ENCODE assay signal across 35 cellular contexts in the genomic region with DNA sequence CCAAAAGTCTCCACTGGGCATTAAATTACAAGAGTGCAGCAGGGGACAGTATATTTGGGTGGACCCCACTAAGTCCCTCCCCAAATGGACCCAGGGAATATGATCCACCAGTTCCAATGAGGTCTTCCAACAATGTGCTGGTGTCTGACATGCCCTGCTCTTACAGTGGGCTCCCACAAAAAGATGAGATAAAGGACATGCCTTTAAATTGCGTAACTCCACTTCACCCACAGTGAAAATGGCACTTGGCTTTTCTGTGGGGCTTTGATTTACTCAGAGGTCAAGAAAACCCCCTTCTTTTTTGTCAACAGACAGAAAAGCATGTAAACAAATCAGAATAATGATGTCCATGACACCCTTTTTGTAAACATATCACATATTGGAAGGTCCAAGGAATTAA.
"Had no signal": no experiment of that assay in that cellular context is flagged by ENCODE, and none has a peak within 500 bp of the region (broad histone marks: within the 10 kb centered on the region; RNA-seq: fewer than 3 reads in every experiment).

No MANE protein-coding gene starts in this region.

- DNase-seq: activated CD4-positive, alpha-beta memory T cell treated with anti-CD3 and anti-CD28 coated beads for 36 hours; activated CD4-positive, alpha-beta T cell treated with anti-CD3 and anti-CD28 coated beads for 36 hours; activated CD4-positive, alpha-beta T cell treated with anti-CD3 and anti-CD28 coated beads, Interleukin-2, amount 10 ng/mL, durations not matched to agents 24 days and 14 days; activated CD4-positive, CD25-positive, alpha-beta regulatory T cell; activated CD4-positive, CD25-positive, alpha-beta regulatory T cell treated with anti-CD3 and anti-CD28 coated beads, Interleukin-2, amount 50 U/mL, for 72 hours; activated CD8-positive, alpha-beta memory T cell treated with anti-CD3 and anti-CD28 coated beads, Interleukin-2, amount 10 ng/mL, durations not matched to agents 7 days and 5 days; activated CD8-positive, alpha-beta memory T cell treated with anti-CD3 and anti-CD28 coated beads, Interleukin-2, amount 50 U/mL, for 4 hours; activated CD8-positive, alpha-beta T cell treated with anti-CD3 and anti-CD28 coated beads, Interleukin-2, amount 10 ng/mL, durations not matched to agents 7 days and 5 days; activated effector memory CD4-positive, alpha-beta T cell treated with anti-CD3 and anti-CD28 coated beads, Interleukin-2, amount 50 U/mL, for 16 hours; activated naive CD4-positive, alpha-beta T cell treated with anti-CD3 and anti-CD28 coated beads for 36 hours; activated naive CD8-positive, alpha-beta T cell treated with anti-CD3 and anti-CD28 coated beads for 36 hours; activated naive CD8-positive, alpha-beta T cell treated with anti-CD3 and anti-CD28 coated beads, Interleukin-2, amount 50 U/mL, for 24 hours; activated T-cell treated with anti-CD3 and anti-CD28 coated beads, Interleukin-2, amount 50 U/mL, for 1 hour; activated T-cell treated with anti-CD3 and anti-CD28 coated beads, Interleukin-2, amount 50 U/mL, for 48 hours; adrenal gland; amygdala; aorta; cortex of kidney; dermis blood vessel endothelial cell; effector CD4-positive, alpha-beta T cell; effector memory CD8-positive, alpha-beta T cell; erythroblast; foreskin keratinocyte; gastrocnemius medialis; glutamatergic neuron; heart left ventricle; T-helper 2 cell had no signal

- H3K4me1 Mint-ChIP-seq: activated CD4-positive, alpha-beta T cell treated with anti-CD3 and anti-CD28 coated beads, Interleukin-2, amount 10 ng/mL, durations not matched to agents 24 days and 14 days; activated CD8-positive, alpha-beta memory T cell treated with anti-CD3 and anti-CD28 coated beads, Interleukin-2, amount 10 ng/mL, durations not matched to agents 7 days and 5 days; central memory CD8-positive, alpha-beta T cell had no signal

- H3K9me3 Mint-ChIP-seq: activated CD4-positive, alpha-beta memory T cell treated with anti-CD3 and anti-CD28 coated beads for 36 hours; activated CD4-positive, alpha-beta T cell treated with anti-CD3 and anti-CD28 coated beads, Interleukin-2, amount 10 ng/mL, durations not matched to agents 24 days and 14 days; activated naive CD4-positive, alpha-beta T cell treated with anti-CD3 and anti-CD28 coated beads for 36 hours; activated naive CD4-positive, alpha-beta T cell treated with anti-CD3 and anti-CD28 coated beads, Interleukin-2, amount 50 U/mL, for 24 hours; activated naive CD8-positive, alpha-beta T cell treated with anti-CD3 and anti-CD28 coated beads for 36 hours; activated naive CD8-positive, alpha-beta T cell treated with anti-CD3 and anti-CD28 coated beads, Interleukin-2, amount 50 U/mL, for 24 hours; activated T-helper 1 cell treated with anti-CD3 and anti-CD28 coated beads, Interleukin-12 subunit alpha, Interleukin-12 subunit beta, Interleukin-2, Interleukin-4 antibody, amounts not matched to agents 30 ng/mL and 10 ng/mL and 1 ng/mL, durations not matched to agents 14 hours and 24 hours and 36 hours; activated T-helper 2 cell treated with anti-CD3 and anti-CD28 coated beads, Interferon-gamma antibody, Interleukin-2, Interleukin-4, amounts not matched to agents 10 μg/mL and 5 μg/mL and 100 μg/mL, durations not matched to agents 14 hours and 24 hours and 36 hours; brain; central memory CD8-positive, alpha-beta T cell; effector memory CD8-positive, alpha-beta T cell had no signal

- H3K9me3 ChIP-seq: adrenal gland, breast epithelium, esophagus muscularis mucosa, gastrocnemius medialis, heart left ventricle had no signal

- H3K27me3 ChIP-seq: adrenal gland, breast epithelium, cardiac muscle cell, esophagus muscularis mucosa, foreskin keratinocyte, gastrocnemius medialis, heart left ventricle had no signal

- H3K27ac ChIP-seq: adrenal gland, breast epithelium, cardiac muscle cell, esophagus muscularis mucosa, foreskin keratinocyte, gastrocnemius medialis, heart left ventricle had no signal

- H3K36me3 ChIP-seq: adrenal gland, breast epithelium, cardiac muscle cell, esophagus muscularis mucosa, gastrocnemius medialis, heart left ventricle had no signal

- H3K4me3 Mint-ChIP-seq: activated CD4-positive, alpha-beta memory T cell treated with anti-CD3 and anti-CD28 coated beads for 36 hours; activated CD4-positive, alpha-beta T cell treated with anti-CD3 and anti-CD28 coated beads for 36 hours; activated CD4-positive, alpha-beta T cell treated with anti-CD3 and anti-CD28 coated beads, Interleukin-2, amount 10 ng/mL, durations not matched to agents 24 days and 14 days; activated CD8-positive, alpha-beta memory T cell treated with anti-CD3 and anti-CD28 coated beads, Interleukin-2, amount 10 ng/mL, durations not matched to agents 7 days and 5 days; activated CD8-positive, alpha-beta T cell treated with anti-CD3 and anti-CD28 coated beads, Interleukin-2, amount 10 ng/mL, durations not matched to agents 7 days and 5 days; activated naive CD4-positive, alpha-beta T cell treated with anti-CD3 and anti-CD28 coated beads for 36 hours; activated naive CD4-positive, alpha-beta T cell treated with anti-CD3 and anti-CD28 coated beads, Interleukin-2, amount 50 U/mL, for 24 hours; activated naive CD8-positive, alpha-beta T cell treated with anti-CD3 and anti-CD28 coated beads for 36 hours; activated naive CD8-positive, alpha-beta T cell treated with anti-CD3 and anti-CD28 coated beads, Interleukin-2, amount 50 U/mL, for 24 hours; activated T-helper 1 cell treated with anti-CD3 and anti-CD28 coated beads, Interleukin-12 subunit alpha, Interleukin-12 subunit beta, Interleukin-2, Interleukin-4 antibody, amounts not matched to agents 30 ng/mL and 10 ng/mL and 1 ng/mL, durations not matched to agents 14 hours and 24 hours and 36 hours; brain; central memory CD8-positive, alpha-beta T cell; effector memory CD8-positive, alpha-beta T cell had no signal

- H3K4me3 ChIP-seq: adrenal gland, breast epithelium, cardiac muscle cell, esophagus muscularis mucosa, gastrocnemius medialis, heart left ventricle had no signal

- H3K27ac Mint-ChIP-seq: activated CD4-positive, alpha-beta memory T cell treated with anti-CD3 and anti-CD28 coated beads for 36 hours; activated CD4-positive, alpha-beta T cell treated with anti-CD3 and anti-CD28 coated beads for 36 hours; activated CD4-positive, alpha-beta T cell treated with anti-CD3 and anti-CD28 coated beads, Interleukin-2, amount 10 ng/mL, durations not matched to agents 24 days and 14 days; activated CD8-positive, alpha-beta memory T cell treated with anti-CD3 and anti-CD28 coated beads, Interleukin-2, amount 10 ng/mL, durations not matched to agents 7 days and 5 days; activated CD8-positive, alpha-beta T cell treated with anti-CD3 and anti-CD28 coated beads, Interleukin-2, amount 10 ng/mL, durations not matched to agents 7 days and 5 days; activated naive CD4-positive, alpha-beta T cell treated with anti-CD3 and anti-CD28 coated beads for 36 hours; activated naive CD4-positive, alpha-beta T cell treated with anti-CD3 and anti-CD28 coated beads, Interleukin-2, amount 50 U/mL, for 24 hours; activated naive CD8-positive, alpha-beta T cell treated with anti-CD3 and anti-CD28 coated beads for 36 hours; activated naive CD8-positive, alpha-beta T cell treated with anti-CD3 and anti-CD28 coated beads, Interleukin-2, amount 50 U/mL, for 24 hours; activated T-helper 1 cell treated with anti-CD3 and anti-CD28 coated beads, Interleukin-12 subunit alpha, Interleukin-12 subunit beta, Interleukin-2, Interleukin-4 antibody, amounts not matched to agents 30 ng/mL and 10 ng/mL and 1 ng/mL, durations not matched to agents 14 hours and 24 hours and 36 hours; activated T-helper 2 cell treated with anti-CD3 and anti-CD28 coated beads, Interferon-gamma antibody, Interleukin-2, Interleukin-4, amounts not matched to agents 10 μg/mL and 5 μg/mL and 100 μg/mL, durations not matched to agents 14 hours and 24 hours and 36 hours; brain; effector memory CD8-positive, alpha-beta T cell had no signal

- H3K4me1 ChIP-seq: adrenal gland, breast epithelium, esophagus muscularis mucosa, foreskin keratinocyte, gastrocnemius medialis had no signal

- ATAC-seq: activated CD4-positive, alpha-beta T cell treated with anti-CD3 and anti-CD28 coated beads for 36 hours; activated CD8-positive, alpha-beta memory T cell treated with anti-CD3 and anti-CD28 coated beads, Interleukin-2, amount 10 ng/mL, durations not matched to agents 7 days and 5 days; activated CD8-positive, alpha-beta T cell treated with anti-CD3 and anti-CD28 coated beads, Interleukin-2, amount 10 ng/mL, durations not matched to agents 7 days and 5 days; activated naive CD8-positive, alpha-beta T cell treated with anti-CD3 and anti-CD28 coated beads, Interleukin-2, amount 50 U/mL, for 24 hours; effector memory CD8-positive, alpha-beta T cell; foreskin keratinocyte; gastrocnemius medialis; heart left ventricle had no signal
